ENCODE assay signal across 9 cellular contexts in genomic region chr2:96147593-96148201, GRCh38.
DNase-seq lines count a peak whose midpoint lies in the region; ATAC-seq and TF ChIP-seq lines count a peak whose summit lies in the region.
"Had no signal": no experiment of that assay in that cellular context is flagged by ENCODE, and none has a peak within 500 bp of the region (broad histone marks: within the 10 kb centered on the region; RNA-seq: fewer than 3 reads in every experiment).

No MANE protein-coding gene starts in this region.

- peak; percentile 22; the same call in 1 of the 2 replicates for TF ChIP-seq CTCF in OCI-LY1 (IDR thresholded peaks at IDR 0.05; ENCODE audit: low read length)

- no peaks in the 10 kb centered on the region for H3K27me3 Mint-ChIP-seq in central memory CD8-positive, alpha-beta T cell

- ATAC-seq in central memory CD8-positive, alpha-beta T cell (replicated peaks; ENCODE audit: extremely low read depth, poor library complexity, severe bottlenecking): no peak
- no peak for ATAC-seq in HG03045 (IDR thresholded peaks at IDR 0.05; ENCODE audit: unreplicated experiment)

- H3F3A ChIP-seq in OCI-LY1 (ENCODE audit: insufficient read depth, low read length): no peaks in the 10 kb centered on the region

- peak overlapping the region; percentile 97 for H3K27ac Mint-ChIP-seq in central memory CD8-positive, alpha-beta T cell (ENCODE audit: low read depth)
- H3K27ac Mint-ChIP-seq: neural progenitor cell had no signal

- no peak overlapping the region for H2AFZ ChIP-seq in OCI-LY1 (ENCODE audit: low read length)

- H3K9me3 ChIP-seq in OCI-LY1 (ENCODE audit: low read length): no peaks in the 10 kb centered on the region

- H3K36me3 Mint-ChIP-seq in central memory CD8-positive, alpha-beta T cell (ENCODE audit: insufficient read depth): peaks cover 47% of the 10 kb centered on the region
- H3K36me3 Mint-ChIP-seq: neural progenitor cell had no signal

- H3K79me2 ChIP-seq in OCI-LY1 (ENCODE audit: insufficient read depth, low read length): no peaks in the 10 kb centered on the region

- H3K9me2 ChIP-seq in OCI-LY1 (ENCODE audit: low read depth, low read length): no peaks in the 10 kb centered on the region

- H3K9ac ChIP-seq in OCI-LY1 (ENCODE audit: low read length): peak overlapping the region; percentile 90; the same call in 1 of the 2 replicates
- H3K9ac ChIP-seq: neural progenitor cell had no signal

- H3K27ac ChIP-seq in OCI-LY1 (ENCODE audit: low read depth, low read length, poor library complexity, severe bottlenecking): peak overlapping the region; percentile 91
- H3K27ac ChIP-seq in skin epidermis: peak overlapping the region in 17 of 21 experiments; percentile 22 to 95 (median 80)
- H3K27ac ChIP-seq: neural progenitor cell had no signal

- no peaks in the 10 kb centered on the region for H4K20me1 ChIP-seq in OCI-LY1 (ENCODE audit: insufficient read depth, low read length)

- H3K4me1 Mint-ChIP-seq in central memory CD8-positive, alpha-beta T cell: peaks cover 71% of the 10 kb centered on the region

- H3K4me3 Mint-ChIP-seq in central memory CD8-positive, alpha-beta T cell: peak overlapping the region; percentile 96
- H3K4me3 Mint-ChIP-seq: neural progenitor cell had no signal

- no peaks in the 10 kb centered on the region for H3K9me3 Mint-ChIP-seq in central memory CD8-positive, alpha-beta T cell
- H3K9me3 Mint-ChIP-seq: neural progenitor cell had no signal

- peak; percentile 18 for DNase-seq in NCI-H1694 treated with DMSO at 0.1 percent for 48 hours (lab: John Stamatoyannopoulos, UW)
- no peak for DNase-seq in NCI-H1694 (lab: John Stamatoyannopoulos, UW)
- no peak for DNase-seq in central memory CD8-positive, alpha-beta T cell (ENCODE audit: low spot score in 2 of 2)
- no peak for DNase-seq in kidney tubule cell (ENCODE audit: low spot score)
- DNase-seq in NCI-H2081 (lab: John Stamatoyannopoulos, UW): no peak

- peaks cover 21% of the 10 kb centered on the region for H3K36me3 ChIP-seq in OCI-LY1 (ENCODE audit: insufficient read depth, low read length)
- H3K36me3 ChIP-seq: neural progenitor cell had no signal

- peak overlapping the region; percentile 60 for H3K4me2 ChIP-seq in OCI-LY1 (ENCODE audit: low read length)
- H3K4me2 ChIP-seq: neural progenitor cell had no signal

- peaks cover 62% of the 10 kb centered on the region for H3K4me1 ChIP-seq in OCI-LY1 (ENCODE audit: insufficient read depth, low read length, severe bottlenecking)

- H3K4me3 ChIP-seq in OCI-LY1 (ENCODE audit: low read depth, low read length, poor library complexity, severe bottlenecking): peak overlapping the region; percentile 32
- no peak overlapping the region for H3K4me3 ChIP-seq in skin epidermis
- H3K4me3 ChIP-seq: neural progenitor cell had no signal

- H3K27me3 ChIP-seq in OCI-LY1 (ENCODE audit: insufficient read depth, low read length): no peaks in the 10 kb centered on the region
